Comparison of ENCODE assay signal across 1 cellular context in genomic region chr2:222796413-222797103, GRCh38.
TF ChIP-seq lines count a peak whose summit lies in the region.

No MANE protein-coding gene starts in this region.

TF ChIP-seq in HepG2, 621 proteins besides CTCF, POLR2A, EP300 and RAD21 (continued from another document and continues in another):
- TF ChIP-seq, protein P1, sequence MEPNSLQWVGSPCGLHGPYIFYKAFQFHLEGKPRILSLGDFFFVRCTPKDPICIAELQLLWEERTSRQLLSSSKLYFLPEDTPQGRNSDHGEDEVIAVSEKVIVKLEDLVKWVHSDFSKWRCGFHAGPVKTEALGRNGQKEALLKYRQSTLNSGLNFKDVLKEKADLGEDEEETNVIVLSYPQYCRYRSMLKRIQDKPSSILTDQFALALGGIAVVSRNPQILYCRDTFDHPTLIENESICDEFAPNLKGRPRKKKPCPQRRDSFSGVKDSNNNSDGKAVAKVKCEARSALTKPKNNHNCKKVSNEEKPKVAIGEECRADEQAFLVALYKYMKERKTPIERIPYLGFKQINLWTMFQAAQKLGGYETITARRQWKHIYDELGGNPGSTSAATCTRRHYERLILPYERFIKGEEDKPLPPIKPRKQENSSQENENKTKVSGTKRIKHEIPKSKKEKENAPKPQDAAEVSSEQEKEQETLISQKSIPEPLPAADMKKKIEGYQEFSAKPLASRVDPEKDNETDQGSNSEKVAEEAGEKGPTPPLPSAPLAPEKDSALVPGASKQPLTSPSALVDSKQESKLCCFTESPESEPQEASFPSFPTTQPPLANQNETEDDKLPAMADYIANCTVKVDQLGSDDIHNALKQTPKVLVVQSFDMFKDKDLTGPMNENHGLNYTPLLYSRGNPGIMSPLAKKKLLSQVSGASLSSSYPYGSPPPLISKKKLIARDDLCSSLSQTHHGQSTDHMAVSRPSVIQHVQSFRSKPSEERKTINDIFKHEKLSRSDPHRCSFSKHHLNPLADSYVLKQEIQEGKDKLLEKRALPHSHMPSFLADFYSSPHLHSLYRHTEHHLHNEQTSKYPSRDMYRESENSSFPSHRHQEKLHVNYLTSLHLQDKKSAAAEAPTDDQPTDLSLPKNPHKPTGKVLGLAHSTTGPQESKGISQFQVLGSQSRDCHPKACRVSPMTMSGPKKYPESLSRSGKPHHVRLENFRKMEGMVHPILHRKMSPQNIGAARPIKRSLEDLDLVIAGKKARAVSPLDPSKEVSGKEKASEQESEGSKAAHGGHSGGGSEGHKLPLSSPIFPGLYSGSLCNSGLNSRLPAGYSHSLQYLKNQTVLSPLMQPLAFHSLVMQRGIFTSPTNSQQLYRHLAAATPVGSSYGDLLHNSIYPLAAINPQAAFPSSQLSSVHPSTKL (CRISPR knock-in tag; IDR thresholded peaks at IDR 0.05), result peak; percentile 99
- TF ChIP-seq HDAC1 (CRISPR knock-in tag; IDR thresholded peaks at IDR 0.05) (peak; percentile 90), ZNF543 (CRISPR knock-in tag; IDR thresholded peaks at IDR 0.05) (no peak), ZNF124 (CRISPR knock-in tag; IDR thresholded peaks at IDR 0.05) (peak; percentile 78), DR1 (CRISPR knock-in tag; IDR thresholded peaks at IDR 0.05) (no peak), ONECUT2 (CRISPR knock-in tag; IDR thresholded peaks at IDR 0.05) (peak; percentile 89), ZFP91 (CRISPR knock-in tag; IDR thresholded peaks at IDR 0.05; ENCODE audit: borderline replicate concordance) (peak; percentile 77), ELK4 (CRISPR knock-in tag; IDR thresholded peaks at IDR 0.05; ENCODE audit: borderline replicate concordance) (no peak), ZNF17 (CRISPR knock-in tag; IDR thresholded peaks at IDR 0.05) (no peak), MAFF (IDR thresholded peaks at IDR 0.05; ENCODE audit: low read depth, low read length) (peak; percentile 38; the same call in 1 of the 2 replicates), NFKBIZ (CRISPR knock-in tag; IDR thresholded peaks at IDR 0.05) (peak; percentile 92), ZNF746 (CRISPR knock-in tag; IDR thresholded peaks at IDR 0.05) (peak; percentile 86; the same call in 1 of the 2 replicates), PPARG (CRISPR knock-in tag; conservative IDR thresholded peaks at IDR 0.05) (peak; percentile 91), KLF6 (CRISPR knock-in tag; IDR thresholded peaks at IDR 0.05) (peak; percentile 84), GPBP1L1 (CRISPR knock-in tag; IDR thresholded peaks at IDR 0.05) (no peak), MYNN (CRISPR knock-in tag; IDR thresholded peaks at IDR 0.05; ENCODE audit: low read depth) (no peak; the same call in 1 of the 2 replicates), ZNF292 (CRISPR knock-in tag; IDR thresholded peaks at IDR 0.05; ENCODE audit: borderline replicate concordance, low read depth) (peak; percentile 98), JUN (CRISPR knock-in tag; IDR thresholded peaks at IDR 0.05) (peak; percentile 96), YEATS2 (CRISPR knock-in tag; IDR thresholded peaks at IDR 0.05; ENCODE audit: borderline replicate concordance) (peak; percentile 77; the same call in 1 of the 2 replicates), KMT2B (CRISPR knock-in tag; IDR thresholded peaks at IDR 0.05) (no peak; the same call in none of the 2 replicates), SOX13 (IDR thresholded peaks at IDR 0.05) (peak; percentile 94), SOX13 (CRISPR knock-in tag; conservative IDR thresholded peaks at IDR 0.05 in 1 of 2, IDR thresholded peaks at IDR 0.05 in 1 of 2) (peak in 1 of 2 experiments; percentile 98; a peak in 2 of 4 replicates), MEIS1 (CRISPR knock-in tag; IDR thresholded peaks at IDR 0.05; ENCODE audit: borderline replicate concordance) (peak; percentile 89), ZSCAN29 (CRISPR knock-in tag; conservative IDR thresholded peaks at IDR 0.05) (peak; percentile 96), USF2 (IDR thresholded peaks at IDR 0.05; ENCODE audit: low read depth, low read length) (no peak), USF2 (CRISPR knock-in tag; IDR thresholded peaks at IDR 0.05; ENCODE audit: borderline replicate concordance) (no peak), SIX1 (CRISPR knock-in tag; IDR thresholded peaks at IDR 0.05; ENCODE audit: borderline replicate concordance) (peak; percentile 91), ZMYM2 (CRISPR knock-in tag; IDR thresholded peaks at IDR 0.05) (peak; percentile 66), ZNF883 (CRISPR knock-in tag; IDR thresholded peaks at IDR 0.05; ENCODE audit: not compliant biosample characterization) (peak; percentile 52), KDM4B (CRISPR knock-in tag; IDR thresholded peaks at IDR 0.05) (peak; percentile 85; the same call in 1 of the 2 replicates), ZNF232 (CRISPR knock-in tag; IDR thresholded peaks at IDR 0.05; ENCODE audit: borderline replicate concordance) (peak; percentile 88; the same call in 1 of the 2 replicates), MXI1 (IDR thresholded peaks at IDR 0.05; ENCODE audit: borderline replicate concordance, low read depth, low read length) (peak; percentile 87; the same call in 2 of the 3 replicates), AGO2 (optimal IDR thresholded peaks at IDR 0.05; ENCODE audit: low read depth, low read length) (no peak), ZNF460 (CRISPR knock-in tag; IDR thresholded peaks at IDR 0.05; ENCODE audit: borderline replicate concordance) (0 out of 2 replicates have a peak, but pooled peaks have one; percentile 15), ZKSCAN5 (CRISPR knock-in tag; IDR thresholded peaks at IDR 0.05) (no peak), ZBTB3 (CRISPR knock-in tag; IDR thresholded peaks at IDR 0.05; ENCODE audit: borderline replicate concordance, low read depth) (peak; percentile 100), RXRB (CRISPR knock-in tag; IDR thresholded peaks at IDR 0.05; ENCODE audit: borderline replicate concordance) (peak; percentile 97), CC2D1A (CRISPR knock-in tag; IDR thresholded peaks at IDR 0.05) (no peak), YY1 (IDR thresholded peaks at IDR 0.05; ENCODE audit: insufficient read depth, insufficient replicate concordance, low read depth, low read length) (no peak), KDM5B (CRISPR knock-in tag; IDR thresholded peaks at IDR 0.05; ENCODE audit: borderline replicate concordance) (no peak; the same call in 1 of the 2 replicates), GTF3A (CRISPR knock-in tag; conservative IDR thresholded peaks at IDR 0.05) (no peak), ZBTB8A (CRISPR knock-in tag; IDR thresholded peaks at IDR 0.05; ENCODE audit: borderline replicate concordance, low read depth) (no peak), LCORL (IDR thresholded peaks at IDR 0.05) (peak; percentile 80), LCORL (CRISPR knock-in tag; IDR thresholded peaks at IDR 0.05) (peak; percentile 93), GABPA (IDR thresholded peaks at IDR 0.05; ENCODE audit: low read depth, low read length) (no peak), GABPA (CRISPR knock-in tag; IDR thresholded peaks at IDR 0.05; ENCODE audit: low read depth) (peak; percentile 63), CREB1 (IDR thresholded peaks at IDR 0.05) (peak; percentile 54), CREB1 (CRISPR knock-in tag; IDR thresholded peaks at IDR 0.05) (peak; percentile 88), ZNF607 (CRISPR knock-in tag; IDR thresholded peaks at IDR 0.05; ENCODE audit: borderline replicate concordance) (peak; percentile 30; the same call in 1 of the 2 replicates), CHD4 (IDR thresholded peaks at IDR 0.05; ENCODE audit: borderline replicate concordance, low read length) (peak; percentile 95; the same call in 1 of the 2 replicates), MLLT10 (CRISPR knock-in tag; IDR thresholded peaks at IDR 0.05) (no peak), WIZ (CRISPR knock-in tag; IDR thresholded peaks at IDR 0.05) (no peak), REXO4 (CRISPR knock-in tag; IDR thresholded peaks at IDR 0.05; ENCODE audit: borderline replicate concordance) (no peak), FOXM1 (CRISPR knock-in tag; IDR thresholded peaks at IDR 0.05) (no peak), ZNF891 (CRISPR knock-in tag; IDR thresholded peaks at IDR 0.05) (no peak), MAFG (CRISPR knock-in tag; IDR thresholded peaks at IDR 0.05) (no peak), ZNF790 (CRISPR knock-in tag; IDR thresholded peaks at IDR 0.05; ENCODE audit: borderline replicate concordance) (no peak; the same call in 1 of the 2 replicates), SRSF4 (IDR thresholded peaks at IDR 0.05; ENCODE audit: low read depth, low read length, poor library complexity, severe bottlenecking) (no peak), SP5 (CRISPR knock-in tag; IDR thresholded peaks at IDR 0.05; ENCODE audit: borderline replicate concordance, low read depth) (peak; percentile 72; the same call in 1 of the 2 replicates), ZNF740 (CRISPR knock-in tag; IDR thresholded peaks at IDR 0.05) (no peak; the same call in 1 of the 2 replicates), ZNF121 (CRISPR knock-in tag; IDR thresholded peaks at IDR 0.05) (peak; percentile 72), ZNF672 (CRISPR knock-in tag; IDR thresholded peaks at IDR 0.05) (peak; percentile 52; the same call in 1 of the 2 replicates)
- TF ChIP-seq, protein P2, sequence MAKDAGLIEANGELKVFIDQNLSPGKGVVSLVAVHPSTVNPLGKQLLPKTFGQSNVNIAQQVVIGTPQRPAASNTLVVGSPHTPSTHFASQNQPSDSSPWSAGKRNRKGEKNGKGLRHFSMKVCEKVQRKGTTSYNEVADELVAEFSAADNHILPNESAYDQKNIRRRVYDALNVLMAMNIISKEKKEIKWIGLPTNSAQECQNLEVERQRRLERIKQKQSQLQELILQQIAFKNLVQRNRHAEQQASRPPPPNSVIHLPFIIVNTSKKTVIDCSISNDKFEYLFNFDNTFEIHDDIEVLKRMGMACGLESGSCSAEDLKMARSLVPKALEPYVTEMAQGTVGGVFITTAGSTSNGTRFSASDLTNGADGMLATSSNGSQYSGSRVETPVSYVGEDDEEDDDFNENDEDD (CRISPR knock-in tag; IDR thresholded peaks at IDR 0.05; ENCODE audit: borderline replicate concordance), result peak; percentile 52
- TF ChIP-seq, protein P3, sequence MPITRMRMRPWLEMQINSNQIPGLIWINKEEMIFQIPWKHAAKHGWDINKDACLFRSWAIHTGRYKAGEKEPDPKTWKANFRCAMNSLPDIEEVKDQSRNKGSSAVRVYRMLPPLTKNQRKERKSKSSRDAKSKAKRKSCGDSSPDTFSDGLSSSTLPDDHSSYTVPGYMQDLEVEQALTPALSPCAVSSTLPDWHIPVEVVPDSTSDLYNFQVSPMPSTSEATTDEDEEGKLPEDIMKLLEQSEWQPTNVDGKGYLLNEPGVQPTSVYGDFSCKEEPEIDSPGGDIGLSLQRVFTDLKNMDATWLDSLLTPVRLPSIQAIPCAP (CRISPR knock-in tag; IDR thresholded peaks at IDR 0.05; ENCODE audit: low read depth), result peak; percentile 92; the same call in 1 of the 2 replicates
- TF ChIP-seq, protein P4, sequence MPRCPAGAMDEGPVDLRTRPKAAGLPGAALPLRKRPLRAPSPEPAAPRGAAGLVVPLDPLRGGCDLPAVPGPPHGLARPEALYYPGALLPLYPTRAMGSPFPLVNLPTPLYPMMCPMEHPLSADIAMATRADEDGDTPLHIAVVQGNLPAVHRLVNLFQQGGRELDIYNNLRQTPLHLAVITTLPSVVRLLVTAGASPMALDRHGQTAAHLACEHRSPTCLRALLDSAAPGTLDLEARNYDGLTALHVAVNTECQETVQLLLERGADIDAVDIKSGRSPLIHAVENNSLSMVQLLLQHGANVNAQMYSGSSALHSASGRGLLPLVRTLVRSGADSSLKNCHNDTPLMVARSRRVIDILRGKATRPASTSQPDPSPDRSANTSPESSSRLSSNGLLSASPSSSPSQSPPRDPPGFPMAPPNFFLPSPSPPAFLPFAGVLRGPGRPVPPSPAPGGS (CRISPR knock-in tag; IDR thresholded peaks at IDR 0.05), result 0 out of 2 replicates have a peak, but pooled peaks have one; percentile 11
